In the genomic region with DNA sequence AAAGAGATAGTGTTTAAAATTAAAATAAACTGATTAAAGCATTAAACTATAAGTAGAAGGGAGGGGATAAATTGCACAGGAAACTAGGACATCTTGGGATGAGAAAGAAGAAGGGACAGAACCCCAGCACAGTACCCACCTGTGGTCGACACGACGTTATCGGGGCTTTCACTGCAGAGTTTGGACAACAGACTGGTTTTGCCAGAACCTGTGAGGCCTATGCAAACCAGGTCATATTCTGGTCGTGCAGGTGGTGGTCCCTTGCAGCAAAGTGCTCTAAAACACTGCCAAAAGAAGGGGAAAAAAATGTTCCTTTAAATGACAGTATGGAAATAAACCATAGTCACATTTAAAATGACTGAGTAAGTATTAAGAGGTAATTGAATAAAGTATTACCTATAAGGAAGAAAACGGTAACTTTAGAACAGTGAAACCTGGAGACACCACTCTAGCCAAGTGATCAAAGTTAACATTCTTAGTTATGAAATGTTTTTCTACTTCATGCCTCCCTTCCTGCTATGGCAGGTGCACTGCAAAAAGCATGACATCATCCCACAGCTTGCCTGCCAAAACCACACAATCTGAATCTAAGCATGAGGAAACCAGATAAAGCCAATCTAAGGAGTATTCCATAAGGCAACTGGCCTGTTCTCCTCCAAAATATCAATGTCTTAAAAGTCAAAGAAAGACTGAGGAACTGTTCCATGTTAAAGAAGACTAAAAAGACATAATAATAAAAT, we compare ENCODE assay signal across 10 cellular contexts.
DNase-seq lines count a peak whose midpoint lies in the region; ATAC-seq, FAIRE-seq and TF ChIP-seq lines count a peak whose summit lies in the region.
"Had no signal": no experiment of that assay in that cellular context is flagged by ENCODE, and none has a peak within 500 bp of the region (broad histone marks: within the 10 kb centered on the region; RNA-seq: fewer than 3 reads in every experiment).

No MANE protein-coding gene starts in this region.

- H3K9me3 ChIP-seq in A549 (no peaks in the 10 kb centered on the region), endothelial cell of umbilical vein (replicated peaks; ENCODE audit: control insufficient read depth, insufficient read depth, low read length) (no peaks in the 10 kb centered on the region)
- H3K9me3 ChIP-seq: Caco-2 had no signal

- no peaks in the 10 kb centered on the region for H3K79me2 ChIP-seq in endothelial cell of umbilical vein (ENCODE audit: control insufficient read depth, insufficient read depth, low read length)

- no peak for TF ChIP-seq CTCF in A549 (IDR thresholded peaks at IDR 0.05)
- TF ChIP-seq CTCF in endothelial cell of umbilical vein (IDR thresholded peaks at IDR 0.05; ENCODE audit: extremely low read depth in 1 of 2, insufficient read depth in 1 of 2, low read depth in 1 of 2, low read length in 2 of 2), result no peak
- TF ChIP-seq CTCF in type B pancreatic cell (conservative IDR thresholded peaks at IDR 0.05), result no peak

- H3K27ac ChIP-seq in A549 (no peak overlapping the region), endothelial cell of umbilical vein (ENCODE audit: insufficient read depth, low read depth, low read length) (no peak overlapping the region)

- POLR2A ChIA-PET in A549 (lab: Yijun Ruan, JAX), result no interaction called here
- POLR2A ChIA-PET in endothelial cell of umbilical vein (lab: Charles Lee), result no interaction called here

- FAIRE-seq in A549 (lab: Jason Lieb, UNC), result no peak
- FAIRE-seq in endothelial cell of umbilical vein (lab: Jason Lieb, UNC), result peak; percentile 24

- 88% methylated on average over 6 of the region's 6 CpGs for WGBS in A549 (ENCODE audit: missing lambda C conversion rate)

- H3K4me2 ChIP-seq in A549 (no peak overlapping the region), endothelial cell of umbilical vein (ENCODE audit: insufficient read depth, low read length) (no peak overlapping the region)

- no peaks in the 10 kb centered on the region for H3K9me1 ChIP-seq in endothelial cell of umbilical vein (replicated peaks; ENCODE audit: control insufficient read depth, extremely low read depth, insufficient read depth, low read length)

- no peaks in the 10 kb centered on the region for H3K27me3 Mint-ChIP-seq in type B pancreatic cell

- BruUV-seq in endothelial cell of umbilical vein (replicated peaks; lab: Mats Ljungman, UMichigan), result no TSS peak

- H3K36me3 Mint-ChIP-seq in type B pancreatic cell, result peaks cover 9% of the 10 kb centered on the region

- H3K9me3 Mint-ChIP-seq in type B pancreatic cell, result no peaks in the 10 kb centered on the region

- H4K20me1 ChIP-seq in endothelial cell of umbilical vein (replicated peaks; ENCODE audit: control insufficient read depth, extremely low read depth, insufficient read depth, low read length), result no peaks in the 10 kb centered on the region

- dilution Hi-C loops in endothelial cell of umbilical vein (cut with MboI; ENCODE audit: extremely low pct_ligation_motif_present, low sequenced_read_pairs), result no loop called here

- CTCF ChIA-PET in A549 (lab: Yijun Ruan, JAX) (interaction anchor here (1.3 kb wide), 1 partner anchor 57 kb away, joined by 3 read pairs; no protein-coding TSS in a partner anchor), endothelial cell of umbilical vein (lab: Charles Lee) (no interaction called here)

- H3K36me3 ChIP-seq in endothelial cell of umbilical vein (ENCODE audit: control insufficient read depth in 2 of 2, extremely low read depth in 1 of 2, insufficient read depth in 2 of 2, low read length in 2 of 2), result no peaks in the 10 kb centered on the region

- intact Hi-C loops in endothelial cell of umbilical vein (cut with micrococcal nuclease), result no loop called here

- no peaks in the 10 kb centered on the region for H3K4me1 Mint-ChIP-seq in type B pancreatic cell (ENCODE audit: unreplicated experiment)

- no peak overlapping the region for H3K9ac ChIP-seq in endothelial cell of umbilical vein (replicated peaks; ENCODE audit: extremely low read depth, insufficient read depth, low read length)

- no peaks in the 10 kb centered on the region for H3K4me1 ChIP-seq in A549
- no peaks in the 10 kb centered on the region for H3K4me1 ChIP-seq in endothelial cell of umbilical vein (ENCODE audit: control insufficient read depth, extremely low read depth, insufficient read depth, low read length)
- H3K4me1 ChIP-seq: Caco-2 had no signal

- no peak overlapping the region for H2AFZ ChIP-seq in endothelial cell of umbilical vein (ENCODE audit: low read depth, low read length)

- no peak for TF ChIP-seq RAD21 in A549 (conservative IDR thresholded peaks at IDR 0.05 in 1 of 2, IDR thresholded peaks at IDR 0.05 in 1 of 2)

- TF ChIP-seq POLR2A in A549 (IDR thresholded peaks at IDR 0.05; ENCODE audit: low read length) (no peak), endothelial cell of umbilical vein (IDR thresholded peaks at IDR 0.05; ENCODE audit: low read depth, low read length) (no peak)

- no peak overlapping the region for H3K4me3 Mint-ChIP-seq in type B pancreatic cell

- TF ChIP-seq EP300 in A549 (IDR thresholded peaks at IDR 0.05), result no peak

- no peak overlapping the region for H3K4me3 ChIP-seq in A549
- H3K4me3 ChIP-seq in endothelial cell of umbilical vein (replicated peaks in 1 of 3; ENCODE audit: insufficient read depth in 1 of 3, low read depth in 1 of 3, low read length in 3 of 3), result no peak overlapping the region

- H3K27me3 ChIP-seq in endothelial cell of umbilical vein (ENCODE audit: control insufficient read depth in 2 of 2, insufficient read depth in 2 of 2, low read length in 2 of 2), result no peaks in the 10 kb centered on the region

- DNase-seq in A549 (ENCODE audit: low read depth in 1 of 2, low spot score in 1 of 2) (no peak), NAMALWA (ENCODE audit: low spot score) (peak; percentile 92), endothelial cell of umbilical vein (ENCODE audit: low read depth, low spot score) (peak; percentile 78), type B pancreatic cell (ENCODE audit: extremely low spot score, unreplicated experiment) (no peak), NCI-H187 treated with DMSO at 0.1 percent for 48 hours (lab: John Stamatoyannopoulos, UW) (no peak), superior temporal gyrus (ENCODE audit: extremely low spot score) (no peak)
- no peak for DNase-seq in stimulated activated CD4-positive, alpha-beta T cell treated with anti-CD3 and anti-CD28 coated beads, Interleukin-2, amount 100 ng/mL, for 24 hours
- DNase-seq: activated T-cell treated with anti-CD3 and anti-CD28 coated beads for 4 hours, Caco-2 had no signal

- no peak overlapping the region for H3K27ac Mint-ChIP-seq in type B pancreatic cell

- ATAC-seq in A549, result no peak
- peak; percentile 55 for ATAC-seq in GM18873 (IDR thresholded peaks at IDR 0.05; ENCODE audit: low FRiP score, unreplicated experiment)

TF ChIP-seq in A549, 52 proteins besides CTCF, POLR2A, EP300 and RAD21:
- TF ChIP-seq ZFP36 (IDR thresholded peaks at IDR 0.05; ENCODE audit: borderline replicate concordance, partially characterized antibody), result peak; percentile 72
- TF ChIP-seq NR3C1 (IDR thresholded peaks at IDR 0.05), result no peak

TF ChIP-seq in endothelial cell of umbilical vein, 7 proteins besides CTCF, POLR2A, EP300 and RAD21:
- TF ChIP-seq JUN (IDR thresholded peaks at IDR 0.05; ENCODE audit: borderline replicate concordance, insufficient read depth, insufficient read length, low read depth) (peak; percentile 53), POLR2AphosphoS5 (IDR thresholded peaks at IDR 0.05; ENCODE audit: insufficient read depth, low read depth, low read length) (no peak)

Comparison
In these comparisons a context has a peak if more than half of its experiments do, and no peak if none do; other contexts are left out.
1. DNase-seq: peak in NAMALWA (single experiment) and endothelial cell of umbilical vein (single experiment); none in A549 (0 of 2), type B pancreatic cell (single experiment), NCI-H187 treated with DMSO at 0.1 percent for 48 hours (single experiment), stimulated activated CD4-positive, alpha-beta T cell treated with anti-CD3 and anti-CD28 coated beads, Interleukin-2, amount 100 ng/mL, for 24 hours (0 of 2) and superior temporal gyrus (single experiment).